In the genomic region with DNA sequence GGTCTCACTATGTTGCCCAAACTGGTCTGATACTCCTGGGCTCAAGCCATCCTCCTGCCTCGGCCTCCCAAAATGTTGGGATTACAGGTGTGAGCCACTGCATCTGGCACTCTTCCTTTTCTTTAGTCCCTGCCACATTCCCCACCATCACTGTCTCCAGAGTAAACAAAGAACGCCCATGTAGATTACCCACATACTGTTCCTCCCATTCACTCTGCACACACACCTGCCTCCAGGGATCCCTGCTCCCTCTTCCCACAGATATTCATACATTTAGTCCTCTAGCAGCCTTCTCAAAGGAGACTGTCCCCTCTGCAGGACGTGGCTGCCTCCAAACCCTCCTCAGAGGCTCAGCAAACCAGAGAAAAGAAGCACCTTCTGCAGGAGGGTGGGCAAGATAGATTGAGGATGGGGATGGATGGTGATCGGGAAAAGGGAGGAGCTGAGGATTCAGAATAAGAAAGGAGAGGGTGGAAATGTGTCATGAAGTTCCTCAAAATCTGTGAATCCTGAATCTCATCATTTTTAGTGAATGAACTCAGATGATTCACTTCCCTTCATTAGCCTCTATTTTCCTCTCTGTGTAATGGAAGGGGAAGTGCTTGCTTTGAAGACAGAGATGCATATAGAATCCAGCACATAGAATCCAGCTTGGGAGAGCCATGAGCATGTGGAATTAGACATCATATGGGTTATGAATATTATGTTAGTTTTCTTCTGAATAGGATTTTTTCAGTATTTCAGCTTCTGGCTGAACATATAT, we compare ENCODE assay signal across 12 cellular contexts. TPM values are rescaled to one million over a fixed set of nuclear protein-coding genes. Genes with fewer than 3 reads are reported as not detected.
DNase-seq lines count a peak whose midpoint lies in the region; ATAC-seq and TF ChIP-seq lines count a peak whose summit lies in the region.
"Had no signal": no experiment of that assay in that cellular context is flagged by ENCODE, and none has a peak within 500 bp of the region (broad histone marks: within the 10 kb centered on the region; RNA-seq: fewer than 3 reads in every experiment).

No MANE protein-coding gene starts in this region.

- DNase-seq in NOMO-1 (lab: John Stamatoyannopoulos, UW; ENCODE audit: unreplicated experiment in 2 of 2) (peak; percentile 3 to 15), NOMO-1 treated with DMSO at 0.1 percent for 48 hours (lab: John Stamatoyannopoulos, UW; ENCODE audit: unreplicated experiment) (no peak), Peyer's patch (no peak), kidney tubule cell (ENCODE audit: low spot score) (peak; percentile 29), transverse colon (no peak), T-cell (no peak), iPS-NIHi7 (ENCODE audit: extremely low spot score) (no peak), globus pallidus (ENCODE audit: low spot score) (no peak)
- DNase-seq: activated naive CD8-positive, alpha-beta T cell treated with anti-CD3 and anti-CD28 coated beads, Interleukin-2, amount 10 ng/mL, durations not matched to agents 7 days and 5 days; hypothalamus; naive B cell; NCI-H82 had no signal

- no peaks in the 10 kb centered on the region for H3K27me3 ChIP-seq in Peyer's patch
- no peaks in the 10 kb centered on the region for H3K27me3 ChIP-seq in transverse colon

- H3K36me3 Mint-ChIP-seq in T-cell, result no peaks in the 10 kb centered on the region
- H3K36me3 Mint-ChIP-seq: activated naive CD8-positive, alpha-beta T cell treated with anti-CD3 and anti-CD28 coated beads, Interleukin-2, amount 10 ng/mL, durations not matched to agents 7 days and 5 days; naive B cell had no signal

- H3K27ac Mint-ChIP-seq in T-cell, result no peak overlapping the region
- H3K27ac Mint-ChIP-seq: activated naive CD8-positive, alpha-beta T cell treated with anti-CD3 and anti-CD28 coated beads, Interleukin-2, amount 10 ng/mL, durations not matched to agents 7 days and 5 days had no signal

- no peak overlapping the region for H3K4me3 Mint-ChIP-seq in T-cell
- H3K4me3 Mint-ChIP-seq: activated naive CD8-positive, alpha-beta T cell treated with anti-CD3 and anti-CD28 coated beads, Interleukin-2, amount 10 ng/mL, durations not matched to agents 7 days and 5 days; naive B cell had no signal

- peaks cover 18 to 22% (median 19%) of the 10 kb centered on the region in 3 donors for H3K4me1 Mint-ChIP-seq in T-cell

- H3K36me3 ChIP-seq in Peyer's patch, result no peaks in the 10 kb centered on the region
- no peaks in the 10 kb centered on the region for H3K36me3 ChIP-seq in transverse colon

- intact Hi-C loops in transverse colon (cut with DNase I; ENCODE audit: low total_unique reads), result no loop called here

- H3K27me3 Mint-ChIP-seq in T-cell, result peaks cover 34% of the 10 kb centered on the region in 2 donors

- H3K9me3 Mint-ChIP-seq in T-cell, result no peaks in the 10 kb centered on the region
- H3K9me3 Mint-ChIP-seq: activated naive CD8-positive, alpha-beta T cell treated with anti-CD3 and anti-CD28 coated beads, Interleukin-2, amount 10 ng/mL, durations not matched to agents 7 days and 5 days; naive B cell had no signal

- H3K4me3 ChIP-seq in Peyer's patch (no peak overlapping the region), transverse colon (no peak overlapping the region)

- H3K27ac ChIP-seq in Peyer's patch, result peak overlapping the region in 3 of 4 donors; percentile 61 to 86 (median 69)
- H3K27ac ChIP-seq in transverse colon, result peak overlapping the region; percentile 64 to 81 (median 80)

- 56 to 57% methylated on average over 3 to 4 of the region's 4 CpGs for WGBS in transverse colon (ENCODE audit: low coverage in 1 of 2), 2 donors

- TF ChIP-seq EP300 in transverse colon (IDR thresholded peaks at IDR 0.05; ENCODE audit: low read depth), result no peak

- POLR2A ChIA-PET in T-cell (lab: Charles Lee), result no interaction called here

- CTCF ChIA-PET in T-cell (lab: Charles Lee), result no interaction called here

- no peak for TF ChIP-seq POLR2A in Peyer's patch (IDR thresholded peaks at IDR 0.05)
- no peak for TF ChIP-seq POLR2A in transverse colon (IDR thresholded peaks at IDR 0.05)

- H3K9me3 ChIP-seq in Peyer's patch (no peaks in the 10 kb centered on the region), transverse colon (no peaks in the 10 kb centered on the region)

- ATAC-seq in T-cell (replicated peaks in 1 of 4), result no peak

- no peak for TF ChIP-seq CTCF in Peyer's patch (IDR thresholded peaks at IDR 0.05)
- TF ChIP-seq CTCF in transverse colon (IDR thresholded peaks at IDR 0.05), result no peak

- in situ Hi-C loops in transverse colon (cut with MboI; ENCODE audit: low pct_ligation_motif_present in 1 of 4, low pct_unique_long_range_greater_than_20kb in 1 of 4, low sequenced_read_pairs in 3 of 4), result no loop called here

- H3K4me1 ChIP-seq in Peyer's patch (peaks cover 0 to 18% (median 5%) of the 10 kb centered on the region in 4 donors), transverse colon (peaks cover 2 to 44% (median 27%) of the 10 kb centered on the region in 4 donors)

RNA-seq across cellular contexts. Expression of a gene that starts 5.5 kb away (rescaled TPM):
- total RNA-seq in Peyer's patch (1 to 10 TPM in 3 of 4 donors, under 1 TPM in 1; 0.53 to 6.6 (median 2.7) TPM), transverse colon (1 to 10 TPM in 3 of 4 donors, under 1 TPM in 1; 0.75 to 8.0 (median 2.3) TPM), T-cell (1 to 10 TPM in 2 of 5 donors, under 1 TPM in 1, not detected in 2; 0.63 to 1.1 (median 1.1) TPM)

RNA-seq across cellular contexts. Expression of a gene that starts 31.1 kb away (rescaled TPM):
- total RNA-seq in Peyer's patch (100 to 1,000 TPM in 3 of 4 donors, 10 to 100 TPM in 1; 34.7 to 159 (median 110) TPM), transverse colon (100 to 1,000 TPM in 1 of 4 donors, 10 to 100 TPM in 3; 72.0 to 131 (median 83.0) TPM), T-cell (10 to 100 TPM; 50.6 to 59.9 (median 55.5) TPM)

Comparison
In these comparisons a context has a peak if more than half of its experiments do, and no peak if none do; other contexts are left out.
1. DNase-seq: peak in NOMO-1 (2 of 2) and kidney tubule cell (single experiment); none in NOMO-1 treated with DMSO at 0.1 percent for 48 hours (single experiment), Peyer's patch (0 of 3), transverse colon (single experiment), T-cell (0 of 34), iPS-NIHi7 (single experiment) and globus pallidus (single experiment).